In genomic region chr16:84408314-84408690, GRCh38 we compare ENCODE assay signal across 38 cellular contexts. TPM values are rescaled to one million over a fixed set of nuclear protein-coding genes. Genes with fewer than 3 reads are reported as not detected.
"Had no signal": no experiment of that assay in that cellular context is flagged by ENCODE, and none has a peak within 500 bp of the region (broad histone marks: within the 10 kb centered on the region; RNA-seq: fewer than 3 reads in every experiment).

No MANE protein-coding gene starts in this region.

- H3K9me3 Mint-ChIP-seq: activated CD4-positive, alpha-beta T cell treated with anti-CD3 and anti-CD28 coated beads, Interleukin-2, amount 10 ng/mL, durations not matched to agents 7 days and 5 days; activated naive CD4-positive, alpha-beta T cell treated with anti-CD3 and anti-CD28 coated beads for 36 hours; activated naive CD4-positive, alpha-beta T cell treated with anti-CD3 and anti-CD28 coated beads, Interleukin-2, amount 50 U/mL, for 72 hours; activated T-cell treated with anti-CD3 and anti-CD28 coated beads, Interleukin-2, amount 50 U/mL, for 4 hours; activated T-helper 1 cell treated with anti-CD3 and anti-CD28 coated beads, Interleukin-12 subunit alpha, Interleukin-12 subunit beta, Interleukin-2, Interleukin-4 antibody, amounts not matched to agents 30 ng/mL and 10 ng/mL and 1 ng/mL, durations not matched to agents 14 hours and 24 hours and 36 hours had no signal

- H3K36me3 ChIP-seq: adrenal gland, breast epithelium had no signal

- H3K4me3 ChIP-seq: adrenal gland, body of pancreas, breast epithelium, Peyer's patch had no signal

- H3K9me3 ChIP-seq: adrenal gland, body of pancreas, breast epithelium, Peyer's patch had no signal

- H3K27me3 ChIP-seq: adrenal gland, body of pancreas, breast epithelium, Peyer's patch had no signal

- H3K4me3 Mint-ChIP-seq: activated CD4-positive, alpha-beta T cell treated with anti-CD3 and anti-CD28 coated beads for 36 hours; activated CD4-positive, alpha-beta T cell treated with anti-CD3 and anti-CD28 coated beads, Interleukin-2, amount 10 ng/mL, durations not matched to agents 7 days and 5 days; activated naive CD4-positive, alpha-beta T cell treated with anti-CD3 and anti-CD28 coated beads for 36 hours; activated T-cell treated with anti-CD3 and anti-CD28 coated beads, Interleukin-2, amount 50 U/mL, for 4 hours; activated T-helper 1 cell treated with anti-CD3 and anti-CD28 coated beads, Interleukin-12 subunit alpha, Interleukin-12 subunit beta, Interleukin-2, Interleukin-4 antibody, amounts not matched to agents 30 ng/mL and 10 ng/mL and 1 ng/mL, durations not matched to agents 14 hours and 24 hours and 36 hours had no signal

- H3K27ac Mint-ChIP-seq: activated CD4-positive, alpha-beta T cell treated with anti-CD3 and anti-CD28 coated beads for 36 hours; activated CD4-positive, alpha-beta T cell treated with anti-CD3 and anti-CD28 coated beads, Interleukin-2, amount 10 ng/mL, durations not matched to agents 7 days and 5 days; activated naive CD4-positive, alpha-beta T cell treated with anti-CD3 and anti-CD28 coated beads for 36 hours; activated naive CD4-positive, alpha-beta T cell treated with anti-CD3 and anti-CD28 coated beads, Interleukin-2, amount 50 U/mL, for 72 hours; activated T-helper 1 cell treated with anti-CD3 and anti-CD28 coated beads, Interleukin-12 subunit alpha, Interleukin-12 subunit beta, Interleukin-2, Interleukin-4 antibody, amounts not matched to agents 30 ng/mL and 10 ng/mL and 1 ng/mL, durations not matched to agents 14 hours and 24 hours and 36 hours had no signal

- H3K4me1 Mint-ChIP-seq: activated CD4-positive, alpha-beta T cell treated with anti-CD3 and anti-CD28 coated beads for 36 hours had no signal

- H3K27ac ChIP-seq: adrenal gland, body of pancreas, Peyer's patch, RWPE1 had no signal

- H3K4me1 ChIP-seq: adrenal gland, body of pancreas, breast epithelium, Peyer's patch had no signal

- DNase-seq: activated CD4-positive, alpha-beta T cell treated with anti-CD3 and anti-CD28 coated beads for 36 hours; activated CD4-positive, alpha-beta T cell treated with anti-CD3 and anti-CD28 coated beads, Interleukin-2, amount 10 ng/mL, durations not matched to agents 7 days and 5 days; activated CD4-positive, alpha-beta T cell treated with anti-CD3 and anti-CD28 coated beads, Interleukin-2, amount 50 U/mL, for 48 hours; activated CD8-positive, alpha-beta memory T cell treated with anti-CD3 and anti-CD28 coated beads, Interleukin-2, amount 50 U/mL, for 4 hours; activated gamma-delta T cell treated with Interleukin-2 at 50 U/mL for 16 hours; activated naive CD4-positive, alpha-beta T cell treated with anti-CD3 and anti-CD28 coated beads for 36 hours; activated T-cell treated with anti-CD3 and anti-CD28 coated beads for 4 hours; activated T-cell treated with anti-CD3 and anti-CD28 coated beads, Interleukin-2, amount 50 U/mL, for 4 hours; adrenal gland; body of pancreas; caudate nucleus; cerebellar nuclear complex; Karpas-422; KBM-7; NCI-H1105; NCI-H1436; NCI-H1694; NCI-H1930; NCI-H2081 treated with DMSO at 0.1 percent for 48 hours; NCI-H226; NCI-H446 treated with DMSO at 0.1 percent for 48 hours; NCI-H524; NCI-H69; NCI-H82; NK-92 treated with Interleukin-12 subunit alpha and Interleukin-12 subunit beta, amount 100 ng/mL, for 24 hours; PC-3; Peyer's patch; SW 1271; T-helper 1 cell; T-helper 2 cell; T-helper 9 cell had no signal

- H3K36me3 Mint-ChIP-seq: activated naive CD4-positive, alpha-beta T cell treated with anti-CD3 and anti-CD28 coated beads, Interleukin-2, amount 50 U/mL, for 72 hours had no signal

- ATAC-seq: activated CD4-positive, CD25-positive, alpha-beta regulatory T cell treated with anti-CD3 and anti-CD28 coated beads, Interleukin-2, amount 50 U/mL, for 24 hours; activated naive CD4-positive, alpha-beta T cell treated with anti-CD3 and anti-CD28 coated beads, Interleukin-2, amount 50 U/mL, for 72 hours; activated T-cell treated with anti-CD3 and anti-CD28 coated beads, Interleukin-2, amount 50 U/mL, for 4 hours; body of pancreas; Right ventricle myocardium inferior had no signal

RNA-seq across cellular contexts. Expression of gene ATP2C2, which starts 40.0 kb away (rescaled TPM):
- total RNA-seq: activated CD4-positive, alpha-beta T cell treated with anti-CD3 and anti-CD28 coated beads for 36 hours; activated CD4-positive, alpha-beta T cell treated with anti-CD3 and anti-CD28 coated beads, Interleukin-2, amount 10 ng/mL, durations not matched to agents 7 days and 5 days; activated naive CD4-positive, alpha-beta T cell treated with anti-CD3 and anti-CD28 coated beads for 36 hours; activated naive CD4-positive, alpha-beta T cell treated with anti-CD3 and anti-CD28 coated beads, Interleukin-2, amount 50 U/mL, for 72 hours; activated T-cell treated with anti-CD3 and anti-CD28 coated beads, Interleukin-2, amount 50 U/mL, for 4 hours; activated T-helper 1 cell treated with anti-CD3 and anti-CD28 coated beads, Interleukin-12 subunit alpha, Interleukin-12 subunit beta, Interleukin-2, Interleukin-4 antibody, amounts not matched to agents 30 ng/mL and 10 ng/mL and 1 ng/mL, durations not matched to agents 14 hours and 24 hours and 36 hours; MCF 10A; Right ventricle myocardium inferior had no signal
